In the genomic region with DNA sequence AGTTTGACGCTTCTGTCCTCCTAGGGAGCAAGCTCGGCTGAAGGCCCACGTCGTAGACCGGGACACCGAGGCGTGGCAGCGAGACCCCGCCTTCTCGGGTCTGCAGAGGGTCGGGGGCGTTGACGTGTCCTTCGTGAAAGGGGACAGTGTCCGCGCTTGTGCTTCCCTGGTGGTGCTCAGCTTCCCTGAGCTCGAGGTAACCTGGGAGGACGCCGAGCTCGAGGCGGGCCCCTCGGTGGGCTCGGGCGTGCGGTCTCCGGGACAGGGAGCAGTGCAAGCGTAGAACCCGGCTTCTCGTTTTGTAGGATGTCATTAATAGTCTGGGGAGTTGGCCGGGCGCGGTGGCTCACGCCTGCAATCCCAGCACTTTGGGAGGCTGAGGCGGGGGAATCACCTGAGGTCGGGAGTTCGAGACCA, we compare ENCODE assay signal across 1 cellular context.
A peak's percentile ranks its signal among the peaks of the same experiment; 100 is the strongest.
TF ChIP-seq lines count a peak whose summit lies in the region.

No MANE protein-coding gene starts in this region.

TF ChIP-seq in HepG2, 621 proteins besides CTCF, POLR2A, EP300 and RAD21 (continued from another document):
- TF ChIP-seq, protein P1, sequence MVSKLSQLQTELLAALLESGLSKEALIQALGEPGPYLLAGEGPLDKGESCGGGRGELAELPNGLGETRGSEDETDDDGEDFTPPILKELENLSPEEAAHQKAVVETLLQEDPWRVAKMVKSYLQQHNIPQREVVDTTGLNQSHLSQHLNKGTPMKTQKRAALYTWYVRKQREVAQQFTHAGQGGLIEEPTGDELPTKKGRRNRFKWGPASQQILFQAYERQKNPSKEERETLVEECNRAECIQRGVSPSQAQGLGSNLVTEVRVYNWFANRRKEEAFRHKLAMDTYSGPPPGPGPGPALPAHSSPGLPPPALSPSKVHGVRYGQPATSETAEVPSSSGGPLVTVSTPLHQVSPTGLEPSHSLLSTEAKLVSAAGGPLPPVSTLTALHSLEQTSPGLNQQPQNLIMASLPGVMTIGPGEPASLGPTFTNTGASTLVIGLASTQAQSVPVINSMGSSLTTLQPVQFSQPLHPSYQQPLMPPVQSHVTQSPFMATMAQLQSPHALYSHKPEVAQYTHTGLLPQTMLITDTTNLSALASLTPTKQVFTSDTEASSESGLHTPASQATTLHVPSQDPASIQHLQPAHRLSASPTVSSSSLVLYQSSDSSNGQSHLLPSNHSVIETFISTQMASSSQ (IDR thresholded peaks at IDR 0.05; ENCODE audit: low read depth) = no peak
- TF ChIP-seq, protein P1 (CRISPR knock-in tag; IDR thresholded peaks at IDR 0.05; ENCODE audit: borderline replicate concordance) = no peak
- no peak for TF ChIP-seq PHF20 (CRISPR knock-in tag; IDR thresholded peaks at IDR 0.05)
- no peak for TF ChIP-seq NFRKB (IDR thresholded peaks at IDR 0.05)
- no peak for TF ChIP-seq NFKBIZ (CRISPR knock-in tag; IDR thresholded peaks at IDR 0.05)
- TF ChIP-seq, protein P2, sequence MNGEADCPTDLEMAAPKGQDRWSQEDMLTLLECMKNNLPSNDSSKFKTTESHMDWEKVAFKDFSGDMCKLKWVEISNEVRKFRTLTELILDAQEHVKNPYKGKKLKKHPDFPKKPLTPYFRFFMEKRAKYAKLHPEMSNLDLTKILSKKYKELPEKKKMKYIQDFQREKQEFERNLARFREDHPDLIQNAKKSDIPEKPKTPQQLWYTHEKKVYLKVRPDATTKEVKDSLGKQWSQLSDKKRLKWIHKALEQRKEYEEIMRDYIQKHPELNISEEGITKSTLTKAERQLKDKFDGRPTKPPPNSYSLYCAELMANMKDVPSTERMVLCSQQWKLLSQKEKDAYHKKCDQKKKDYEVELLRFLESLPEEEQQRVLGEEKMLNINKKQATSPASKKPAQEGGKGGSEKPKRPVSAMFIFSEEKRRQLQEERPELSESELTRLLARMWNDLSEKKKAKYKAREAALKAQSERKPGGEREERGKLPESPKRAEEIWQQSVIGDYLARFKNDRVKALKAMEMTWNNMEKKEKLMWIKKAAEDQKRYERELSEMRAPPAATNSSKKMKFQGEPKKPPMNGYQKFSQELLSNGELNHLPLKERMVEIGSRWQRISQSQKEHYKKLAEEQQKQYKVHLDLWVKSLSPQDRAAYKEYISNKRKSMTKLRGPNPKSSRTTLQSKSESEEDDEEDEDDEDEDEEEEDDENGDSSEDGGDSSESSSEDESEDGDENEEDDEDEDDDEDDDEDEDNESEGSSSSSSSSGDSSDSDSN (CRISPR knock-in tag; IDR thresholded peaks at IDR 0.05) = peak; percentile 49
- TF ChIP-seq PAWR (CRISPR knock-in tag; IDR thresholded peaks at IDR 0.05; ENCODE audit: borderline replicate concordance) = no peak
- TF ChIP-seq, protein P3, sequence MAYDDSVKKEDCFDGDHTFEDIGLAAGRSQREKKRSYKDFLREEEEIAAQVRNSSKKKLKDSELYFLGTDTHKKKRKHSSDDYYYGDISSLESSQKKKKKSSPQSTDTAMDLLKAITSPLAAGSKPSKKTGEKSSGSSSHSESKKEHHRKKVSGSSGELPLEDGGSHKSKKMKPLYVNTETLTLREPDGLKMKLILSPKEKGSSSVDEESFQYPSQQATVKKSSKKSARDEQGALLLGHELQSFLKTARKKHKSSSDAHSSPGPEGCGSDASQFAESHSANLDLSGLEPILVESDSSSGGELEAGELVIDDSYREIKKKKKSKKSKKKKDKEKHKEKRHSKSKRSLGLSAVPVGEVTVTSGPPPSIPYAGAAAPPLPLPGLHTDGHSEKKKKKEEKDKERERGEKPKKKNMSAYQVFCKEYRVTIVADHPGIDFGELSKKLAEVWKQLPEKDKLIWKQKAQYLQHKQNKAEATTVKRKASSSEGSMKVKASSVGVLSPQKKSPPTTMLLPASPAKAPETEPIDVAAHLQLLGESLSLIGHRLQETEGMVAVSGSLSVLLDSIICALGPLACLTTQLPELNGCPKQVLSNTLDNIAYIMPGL (CRISPR knock-in tag; IDR thresholded peaks at IDR 0.05; ENCODE audit: borderline replicate concordance in 1 of 2, low read depth in 1 of 2) = no peak; a peak in 1 of 4 replicates
